Comparison of ENCODE assay signal across 7 cellular contexts in genomic region chr3:52088445-52089367, GRCh38. TPM values are rescaled to one million over a fixed set of nuclear protein-coding genes. Genes with fewer than 3 reads are reported as not detected.
DNase-seq lines count a peak whose midpoint lies in the region; ATAC-seq and TF ChIP-seq lines count a peak whose summit lies in the region.

No MANE protein-coding gene starts in this region.

- WGBS in IMR-90 (ENCODE audit: extremely low coverage in 2 of 2, insufficient read length in 1 of 2), 2 experiments: 65% methylated on average over 10 of the region's 17 CpGs; no CpG with 5 or more reads in 1 of the 2 experiments

- intact Hi-C loops in IMR-90 (cut with micrococcal nuclease): no loop called here
- intact Hi-C loops in PC-3 (cut with micrococcal nuclease): no loop called here

- peaks cover 4% of the 10 kb centered on the region; the same call in 1 of the 2 replicates for H4K20me1 ChIP-seq in IMR-90 (ENCODE audit: insufficient read depth, low read length)
- no peaks in the 10 kb centered on the region for H4K20me1 ChIP-seq in PC-3 (ENCODE audit: low read length)

- H3K9me3 ChIP-seq in IMR-90 (ENCODE audit: control insufficient read depth, insufficient read depth, low read length) (no peaks in the 10 kb centered on the region), cardiac muscle cell (ENCODE audit: low read depth) (no peaks in the 10 kb centered on the region), skeletal muscle satellite cell (replicated peaks; ENCODE audit: low read length) (no peaks in the 10 kb centered on the region), PC-3 (ENCODE audit: low read length) (no peaks in the 10 kb centered on the region)

- H3K4me2 ChIP-seq in IMR-90 (ENCODE audit: low read depth, low read length): no peak overlapping the region
- no peak overlapping the region for H3K4me2 ChIP-seq in skeletal muscle satellite cell (ENCODE audit: low read length)
- H3K4me2 ChIP-seq in PC-3 (ENCODE audit: low read length): no peak overlapping the region

- dilution Hi-C loops in IMR-90 (cut with HindIII; ENCODE audit: low sequenced_read_pairs, unreplicated experiment): no loop called here

- POLR2A ChIA-PET in IMR-90 (lab: Charles Lee; ENCODE audit: unreplicated experiment): interaction anchor here (0.6 kb wide), 2 partner anchors 98 to 616 kb away, joined by 5 to 14 read pairs; no protein-coding TSS in a partner anchor
- POLR2A ChIA-PET in PC-3 (lab: Charles Lee; ENCODE audit: unreplicated experiment): no interaction called here

- CTCF ChIA-PET in IMR-90 (lab: Yijun Ruan, JAX) (no interaction called here), PC-3 (lab: Charles Lee) (no interaction called here)

- H2BK20ac ChIP-seq in IMR-90 (ENCODE audit: low read depth, low read length): peak overlapping the region; percentile 87

- ATAC-seq in IMR-90 (ENCODE audit: low read depth) (peak; percentile 53), PC-3 (no peak)

- H3K36me3 ChIP-seq in IMR-90 (ENCODE audit: control insufficient read depth, insufficient read depth, low read length): no peaks in the 10 kb centered on the region
- H3K36me3 ChIP-seq in cardiac muscle cell: no peaks in the 10 kb centered on the region
- no peaks in the 10 kb centered on the region for H3K36me3 ChIP-seq in skeletal muscle satellite cell (ENCODE audit: insufficient read depth, low read length)
- peaks cover under 1% of the 10 kb centered on the region; the same call in 1 of the 2 replicates for H3K36me3 ChIP-seq in PC-3 (ENCODE audit: low read depth, low read length)

- H3K9me2 ChIP-seq in PC-3 (replicated peaks; ENCODE audit: low read length): no peaks in the 10 kb centered on the region

- peaks cover 60% of the 10 kb centered on the region for H3K9me1 ChIP-seq in IMR-90 (ENCODE audit: insufficient read depth, low read length)

- peak overlapping the region; percentile 94 for H3K4ac ChIP-seq in IMR-90 (ENCODE audit: low read depth, low read length)

- H3K79me1 ChIP-seq in IMR-90 (ENCODE audit: low read depth in 1 of 2, low read length in 2 of 2): peaks cover 8 to 56% of the 10 kb centered on the region in 2 experiments; a peak in 3 of 4 replicates

- in situ Hi-C loops in IMR-90 (cut with MboI; ENCODE audit: low sequenced_read_pairs): no loop called here

- no TSS peak for BruUV-seq in IMR-90 (replicated peaks; lab: Mats Ljungman, UMichigan)
- no TSS peak for BruUV-seq in PC-3 (replicated peaks; lab: Mats Ljungman, UMichigan)

- H2AK5ac ChIP-seq in IMR-90 (ENCODE audit: low read depth, low read length): peak overlapping the region; percentile 96

- peak overlapping the region; percentile 77; the same call in 1 of the 2 replicates for H3K23ac ChIP-seq in IMR-90 (ENCODE audit: low read depth, low read length)

- no peak overlapping the region for H3K56ac ChIP-seq in IMR-90 (ENCODE audit: extremely low read depth, insufficient read depth, low read length)

- H3K27me3 ChIP-seq in IMR-90 (ENCODE audit: control insufficient read depth, insufficient read depth, low read length) (no peaks in the 10 kb centered on the region), cardiac muscle cell (no peaks in the 10 kb centered on the region), skeletal muscle satellite cell (ENCODE audit: control insufficient read depth, insufficient read depth, low read length) (no peaks in the 10 kb centered on the region), PC-3 (ENCODE audit: low read length) (no peaks in the 10 kb centered on the region)

- H3K9ac ChIP-seq in IMR-90 (ENCODE audit: low read depth, low read length) (no peak overlapping the region), skeletal muscle satellite cell (ENCODE audit: low read depth, low read length) (peak overlapping the region; percentile 37), PC-3 (ENCODE audit: low read length) (no peak overlapping the region)

- peaks cover 45% of the 10 kb centered on the region for H3K4me1 ChIP-seq in IMR-90 (ENCODE audit: control insufficient read depth, insufficient read depth, low read length)
- H3K4me1 ChIP-seq in cardiac muscle cell (ENCODE audit: low read depth): peaks cover 48% of the 10 kb centered on the region
- H3K4me1 ChIP-seq in skeletal muscle satellite cell (ENCODE audit: control insufficient read depth, insufficient read depth, low read length): peaks cover 65% of the 10 kb centered on the region
- peaks cover 16% of the 10 kb centered on the region for H3K4me1 ChIP-seq in PC-3 (ENCODE audit: insufficient read depth, low read length)

- peak overlapping the region; percentile 70; the same call in 2 of the 3 replicates for H2BK15ac ChIP-seq in IMR-90 (ENCODE audit: low read depth, low read length)

- H3K27ac ChIP-seq in IMR-90 (ENCODE audit: insufficient read depth, low read length) (peak overlapping the region; percentile 24), cardiac muscle cell (peak overlapping the region; percentile 83), PC-3 (ENCODE audit: low read length) (no peak overlapping the region)

- H4K5ac ChIP-seq in IMR-90 (ENCODE audit: low read depth, low read length): peak overlapping the region; percentile 85

- H3K4me3 ChIP-seq in IMR-90 (ENCODE audit: insufficient read depth, low read depth, low read length) (no peak overlapping the region), cardiac muscle cell (no peak overlapping the region), skeletal muscle satellite cell (ENCODE audit: low read length) (no peak overlapping the region), PC-3 (ENCODE audit: low read length) (no peak overlapping the region)

- no peaks in the 10 kb centered on the region for H3K79me2 ChIP-seq in PC-3 (ENCODE audit: low read length)

- H4K8ac ChIP-seq in IMR-90 (ENCODE audit: low read depth in 2 of 2, low read length in 2 of 2): peak overlapping the region; percentile 87 to 90; a peak in 3 of 4 replicates

- DNase-seq in IMR-90 (peak; percentile 88), UCSD-AML1 (lab: John Stamatoyannopoulos, UW; ENCODE audit: unreplicated experiment) (peak; percentile 71), cardiac muscle cell (ENCODE audit: low read depth in 1 of 2, low spot score in 1 of 2) (peak; percentile 33 to 75), GM19238 (ENCODE audit: insufficient read length, low spot score) (no peak), PC-3 (no peak), globus pallidus (ENCODE audit: low spot score) (no peak)

- peak overlapping the region; percentile 93 for H2BK120ac ChIP-seq in IMR-90 (ENCODE audit: low read depth, low read length)

- H2AFZ ChIP-seq in IMR-90 (replicated peaks; ENCODE audit: low read length, poor library complexity) (peak overlapping the region; percentile 82), PC-3 (ENCODE audit: low read length) (no peak overlapping the region)

- no peak for TF ChIP-seq POLR2A in IMR-90 (IDR thresholded peaks at IDR 0.05; ENCODE audit: low read depth, low read length)

- H4K91ac ChIP-seq in IMR-90 (ENCODE audit: insufficient read depth, low read depth, low read length): peak overlapping the region; percentile 97

- TF ChIP-seq RAD21 in IMR-90 (IDR thresholded peaks at IDR 0.05; ENCODE audit: low read length): no peak

- no peaks in the 10 kb centered on the region for H3F3A ChIP-seq in PC-3 (ENCODE audit: low read length, unreplicated experiment)

- peak overlapping the region; percentile 77 for H3K14ac ChIP-seq in IMR-90 (replicated peaks; ENCODE audit: low read depth, low read length)

- H3K18ac ChIP-seq in IMR-90 (ENCODE audit: low read depth, low read length): peak overlapping the region; percentile 43; the same call in 1 of the 2 replicates

- TF ChIP-seq CTCF in IMR-90 (conservative IDR thresholded peaks at IDR 0.05; ENCODE audit: low read depth, low read length) (no peak), cardiac muscle cell (IDR thresholded peaks at IDR 0.05; ENCODE audit: low read depth, low read length) (no peak), PC-3 (conservative IDR thresholded peaks at IDR 0.05; ENCODE audit: low read depth, low read length) (no peak)

- peak overlapping the region; percentile 92 for H2BK5ac ChIP-seq in IMR-90 (ENCODE audit: low read depth, low read length, poor library complexity, severe bottlenecking)

- peak overlapping the region; percentile 86 for H2AK9ac ChIP-seq in IMR-90 (replicated peaks; ENCODE audit: low read depth, low read length, poor library complexity)

TF ChIP-seq in IMR-90, 13 proteins besides CTCF, POLR2A, EP300 and RAD21:
- TF ChIP-seq ELK1 (IDR thresholded peaks at IDR 0.05; ENCODE audit: borderline replicate concordance, low read depth, low read length): no peak
- TF ChIP-seq CEBPB (IDR thresholded peaks at IDR 0.05; ENCODE audit: low read depth, low read length): peak; percentile 86

RNA-seq across cellular contexts. Expression of gene DUSP7, which starts 32.3 kb away (rescaled TPM):
- 9.3 and 9.7 TPM in 2 replicates for total RNA-seq in IMR-90 (2012; rRNA removed)
- polyA plus RNA-seq in IMR-90 (2012; rRNA removed): 24.0 and 27.8 TPM in 2 replicates
- 10.9 and 26.7 TPM in 2 replicates for polyA plus RNA-seq in IMR-90 (2012; cell fraction: cytosol; rRNA removed)
- 8.9 and 16.8 TPM in 2 replicates for polyA plus RNA-seq in IMR-90 (2012; cell fraction: nucleus; rRNA removed; ENCODE audit: low replicate concordance)
- 32.2 and 39.5 TPM in 2 replicates for total RNA-seq in cardiac muscle cell
- polyA plus RNA-seq in cardiac muscle cell: 7.1 and 13.1 TPM in 2 replicates
- total RNA-seq in skeletal muscle satellite cell (2012; rRNA removed): 11.4 and 12.2 TPM in 2 replicates
- 40.9 and 51.1 TPM in 2 replicates for total RNA-seq in PC-3 (2014; rRNA removed)

Comparison
In these comparisons a context has a peak if more than half of its experiments do, and no peak if none do; other contexts are left out.
1. DNase-seq: peak in IMR-90 (single experiment), UCSD-AML1 (single experiment) and cardiac muscle cell (2 of 2); none in GM19238 (single experiment), PC-3 (single experiment) and globus pallidus (single experiment).